Comparison of ENCODE assay signal across 8 cellular contexts in the genomic region with DNA sequence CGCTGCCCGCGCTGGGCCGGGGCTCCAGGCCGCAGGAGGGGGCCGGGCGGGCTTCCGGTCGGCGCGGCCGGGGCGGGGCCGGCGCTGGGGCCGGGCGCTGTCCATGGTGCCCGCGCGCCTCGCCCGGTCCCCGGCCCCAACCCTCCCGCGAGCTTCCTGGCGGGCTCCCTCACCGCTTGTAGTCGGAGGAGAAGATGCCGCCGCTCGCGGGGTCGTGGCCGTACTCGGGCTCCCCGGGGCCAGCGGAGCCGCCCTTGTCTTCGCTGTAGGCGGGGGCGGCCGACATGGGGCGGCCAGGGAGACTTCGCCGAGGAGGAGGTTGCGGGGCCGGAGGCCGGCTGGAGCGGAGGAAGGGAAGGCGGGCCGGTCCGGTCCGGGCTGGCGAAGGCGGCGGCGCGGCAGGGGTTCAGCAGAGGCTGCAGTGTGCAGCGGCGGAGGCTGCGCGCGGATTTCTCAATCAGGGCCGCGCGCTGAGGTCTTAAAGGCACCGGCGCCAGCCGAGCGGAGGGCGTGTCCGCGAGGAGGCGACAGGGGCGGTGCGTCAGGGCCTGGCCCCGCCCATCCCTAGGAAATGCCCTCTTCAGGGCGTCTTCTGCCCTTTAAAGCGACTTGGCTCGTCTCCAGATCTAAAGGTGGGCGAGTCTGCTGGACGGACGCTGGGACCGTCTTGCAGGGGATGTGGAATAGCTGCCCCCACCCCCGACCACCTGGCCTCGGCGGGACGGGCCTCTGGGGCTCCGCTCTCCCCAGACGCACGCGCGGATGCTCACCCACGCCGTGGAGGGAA. TPM values are rescaled to one million over a fixed set of nuclear protein-coding genes. Genes with fewer than 3 reads are reported as not detected.
DNase-seq lines count a peak whose midpoint lies in the region; ATAC-seq lines count a peak whose summit lies in the region.

Gene AP3B2 (minus strand): TSS at position 455 of the 787 bp plus-strand sequence. CDS start 169 bp downstream, at position 286.

- peak within 1 kb of the TSS; percentile 33 for H2BK5ac ChIP-seq in mesenchymal stem cell (ENCODE audit: low read depth, low read length, poor library complexity, severe bottlenecking)

- H3K4ac ChIP-seq in mesenchymal stem cell (ENCODE audit: low read depth in 1 of 2, low read length in 2 of 2), result no peak within 1 kb of the TSS

- no peak within 1 kb of the TSS for H4K8ac ChIP-seq in mesenchymal stem cell (ENCODE audit: low read length)

- H2BK120ac ChIP-seq in mesenchymal stem cell (ENCODE audit: low read depth, low read length), result no peak within 1 kb of the TSS

- peak within 1 kb of the TSS; percentile 72 for H2AFZ ChIP-seq in mesenchymal stem cell (ENCODE audit: low read depth, low read length)

- H4K91ac ChIP-seq in mesenchymal stem cell (ENCODE audit: low read length), result no peak within 1 kb of the TSS

- H2BK12ac ChIP-seq in mesenchymal stem cell (ENCODE audit: low read length in 2 of 2), result no peak within 1 kb of the TSS

- H3K79me1 ChIP-seq in mesenchymal stem cell (replicated peaks; ENCODE audit: low read length, poor library complexity, severe bottlenecking), result no peaks in the 10 kb centered on the region

- no peak within 1 kb of the TSS for H3K18ac ChIP-seq in mesenchymal stem cell (ENCODE audit: low read depth in 1 of 2, low read length in 2 of 2)

- H3K4me3 ChIP-seq in effector memory CD4-positive, alpha-beta T cell (ENCODE audit: insufficient read depth, low read depth, low read length, poor library complexity, severe bottlenecking), result peak within 1 kb of the TSS; percentile 72
- peak within 1 kb of the TSS; percentile 69 to 87 for H3K4me3 ChIP-seq in mesenchymal stem cell (ENCODE audit: insufficient read depth in 1 of 2, low read depth in 1 of 2, low read length in 2 of 2)

- no peak within 1 kb of the TSS for H3K23ac ChIP-seq in mesenchymal stem cell (ENCODE audit: low read length in 2 of 2)

- peak within 1 kb of the TSS; percentile 18 for H3K27ac ChIP-seq in effector memory CD4-positive, alpha-beta T cell (ENCODE audit: insufficient read depth, low read length, poor library complexity, severe bottlenecking)
- H3K27ac ChIP-seq in mesenchymal stem cell (ENCODE audit: low read length, poor library complexity, severe bottlenecking), result no peak within 1 kb of the TSS

- DNase-seq in Ammon's horn (ENCODE audit: low spot score) (peak; percentile 87), NCI-H82 (lab: John Stamatoyannopoulos, UW) (peak; percentile 96), mesenchymal stem cell (peak; percentile 70)
- DNase-seq in activated CD8-positive, alpha-beta memory T cell treated with anti-CD3 and anti-CD28 coated beads for 1 hour (ENCODE audit: extremely low read depth in 1 of 2, low read depth in 1 of 2), result peak; percentile 18 to 49
- peak; percentile 22 to 45 (median 35) for DNase-seq in effector memory CD4-positive, alpha-beta T cell
- DNase-seq in stimulated activated CD8-positive, alpha-beta memory T cell treated with anti-CD3 and anti-CD28 coated beads, Interleukin-12 subunit alpha, Interleukin-12 subunit beta, amount 100 ng/mL, for 1 hour (ENCODE audit: low read depth), result peak; percentile 27

- H3K9me3 ChIP-seq in effector memory CD4-positive, alpha-beta T cell (ENCODE audit: control insufficient read depth, low read length), result no peaks in the 10 kb centered on the region
- no peaks in the 10 kb centered on the region for H3K9me3 ChIP-seq in mesenchymal stem cell (ENCODE audit: control insufficient read depth, low read length)

- peak within 1 kb of the TSS; percentile 49 for H3K9ac ChIP-seq in mesenchymal stem cell (ENCODE audit: low read length)

- H2AK5ac ChIP-seq in mesenchymal stem cell (ENCODE audit: low read length, severe bottlenecking), result no peak within 1 kb of the TSS

- H3K4me2 ChIP-seq in mesenchymal stem cell (ENCODE audit: low read length, poor library complexity, severe bottlenecking), result peak within 1 kb of the TSS; percentile 97

- H2BK15ac ChIP-seq in mesenchymal stem cell (ENCODE audit: low read depth, poor library complexity, severe bottlenecking), result no peak within 1 kb of the TSS

- peak; percentile 86 for ATAC-seq in GM19372 (IDR thresholded peaks at IDR 0.05; ENCODE audit: low read depth, unreplicated experiment)
- peak; percentile 82 for ATAC-seq in HG03520 (IDR thresholded peaks at IDR 0.05; ENCODE audit: unreplicated experiment)

- no peak within 1 kb of the TSS for H3K14ac ChIP-seq in mesenchymal stem cell (ENCODE audit: low read length in 2 of 2)

- no peaks in the 10 kb centered on the region for H3K36me3 ChIP-seq in effector memory CD4-positive, alpha-beta T cell (ENCODE audit: control insufficient read depth, insufficient read depth, low read length)
- H3K36me3 ChIP-seq in mesenchymal stem cell (ENCODE audit: control insufficient read depth in 1 of 2, insufficient read depth in 2 of 2, low read depth in 1 of 2, low read length in 2 of 2), result no peaks in the 10 kb centered on the region

- WGBS in mesenchymal stem cell, result under 1% methylated on average over 81 of the region's 95 CpGs

- H3K27me3 ChIP-seq in effector memory CD4-positive, alpha-beta T cell (replicated peaks; ENCODE audit: control insufficient read depth, insufficient read depth, low read length, poor library complexity, severe bottlenecking), result no peaks in the 10 kb centered on the region
- H3K27me3 ChIP-seq in mesenchymal stem cell (ENCODE audit: control insufficient read depth in 1 of 2, insufficient read depth in 1 of 2, low read length in 2 of 2), result peaks cover 21 to 42% of the 10 kb centered on the region in 2 experiments

- peaks cover 5% of the 10 kb centered on the region for H3K4me1 ChIP-seq in effector memory CD4-positive, alpha-beta T cell (ENCODE audit: control insufficient read depth, insufficient read depth, low read length, poor library complexity, severe bottlenecking)
- peaks cover 14% of the 10 kb centered on the region for H3K4me1 ChIP-seq in mesenchymal stem cell (ENCODE audit: control insufficient read depth, insufficient read depth, low read depth, low read length)

RNA-seq across cellular contexts. Expression of gene AP3B2, which starts in this region (rescaled TPM):
- polyA plus RNA-seq in mesenchymal stem cell (2013, experiment 1 of 2), result 0.14 TPM
- 0.11 TPM for polyA plus RNA-seq in mesenchymal stem cell (2013, experiment 2 of 2)

Comparison
In these comparisons a context has a peak if more than half of its experiments do, and no peak if none do; other contexts are left out.
1. DNase-seq: peak in every context shown above with its lines; median percentile 96 in NCI-H82; 87 in Ammon's horn; 70 in mesenchymal stem cell; 35 in effector memory CD4-positive, alpha-beta T cell; 34 in activated CD8-positive, alpha-beta memory T cell treated with anti-CD3 and anti-CD28 coated beads for 1 hour; 27 in stimulated activated CD8-positive, alpha-beta memory T cell treated with anti-CD3 and anti-CD28 coated beads, Interleukin-12 subunit alpha, Interleukin-12 subunit beta, amount 100 ng/mL, for 1 hour.